1 cellular context compared by ENCODE assay signal in genomic region chr1:114369266-114369919, GRCh38.
TF ChIP-seq lines count a peak whose summit lies in the region.

No MANE protein-coding gene starts in this region.

TF ChIP-seq in K562, 482 proteins besides CTCF, POLR2A, EP300 and RAD21 (continued from another document):
- TF ChIP-seq, protein P1, sequence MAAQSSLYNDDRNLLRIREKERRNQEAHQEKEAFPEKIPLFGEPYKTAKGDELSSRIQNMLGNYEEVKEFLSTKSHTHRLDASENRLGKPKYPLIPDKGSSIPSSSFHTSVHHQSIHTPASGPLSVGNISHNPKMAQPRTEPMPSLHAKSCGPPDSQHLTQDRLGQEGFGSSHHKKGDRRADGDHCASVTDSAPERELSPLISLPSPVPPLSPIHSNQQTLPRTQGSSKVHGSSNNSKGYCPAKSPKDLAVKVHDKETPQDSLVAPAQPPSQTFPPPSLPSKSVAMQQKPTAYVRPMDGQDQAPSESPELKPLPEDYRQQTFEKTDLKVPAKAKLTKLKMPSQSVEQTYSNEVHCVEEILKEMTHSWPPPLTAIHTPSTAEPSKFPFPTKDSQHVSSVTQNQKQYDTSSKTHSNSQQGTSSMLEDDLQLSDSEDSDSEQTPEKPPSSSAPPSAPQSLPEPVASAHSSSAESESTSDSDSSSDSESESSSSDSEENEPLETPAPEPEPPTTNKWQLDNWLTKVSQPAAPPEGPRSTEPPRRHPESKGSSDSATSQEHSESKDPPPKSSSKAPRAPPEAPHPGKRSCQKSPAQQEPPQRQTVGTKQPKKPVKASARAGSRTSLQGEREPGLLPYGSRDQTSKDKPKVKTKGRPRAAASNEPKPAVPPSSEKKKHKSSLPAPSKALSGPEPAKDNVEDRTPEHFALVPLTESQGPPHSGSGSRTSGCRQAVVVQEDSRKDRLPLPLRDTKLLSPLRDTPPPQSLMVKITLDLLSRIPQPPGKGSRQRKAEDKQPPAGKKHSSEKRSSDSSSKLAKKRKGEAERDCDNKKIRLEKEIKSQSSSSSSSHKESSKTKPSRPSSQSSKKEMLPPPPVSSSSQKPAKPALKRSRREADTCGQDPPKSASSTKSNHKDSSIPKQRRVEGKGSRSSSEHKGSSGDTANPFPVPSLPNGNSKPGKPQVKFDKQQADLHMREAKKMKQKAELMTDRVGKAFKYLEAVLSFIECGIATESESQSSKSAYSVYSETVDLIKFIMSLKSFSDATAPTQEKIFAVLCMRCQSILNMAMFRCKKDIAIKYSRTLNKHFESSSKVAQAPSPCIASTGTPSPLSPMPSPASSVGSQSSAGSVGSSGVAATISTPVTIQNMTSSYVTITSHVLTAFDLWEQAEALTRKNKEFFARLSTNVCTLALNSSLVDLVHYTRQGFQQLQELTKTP (IDR thresholded peaks at IDR 0.05; ENCODE audit: low read depth in 1 of 2, partially characterized antibody in 2 of 2), result peak; percentile 40 to 91
- peak; percentile 82 for TF ChIP-seq CBFA2T3 (IDR thresholded peaks at IDR 0.05)
- peak; percentile 50; the same call in 1 of the 2 replicates for TF ChIP-seq MTA2 (IDR thresholded peaks at IDR 0.05; ENCODE audit: low read depth)
